ENCODE assay signal across 1 cellular context in the genomic region with DNA sequence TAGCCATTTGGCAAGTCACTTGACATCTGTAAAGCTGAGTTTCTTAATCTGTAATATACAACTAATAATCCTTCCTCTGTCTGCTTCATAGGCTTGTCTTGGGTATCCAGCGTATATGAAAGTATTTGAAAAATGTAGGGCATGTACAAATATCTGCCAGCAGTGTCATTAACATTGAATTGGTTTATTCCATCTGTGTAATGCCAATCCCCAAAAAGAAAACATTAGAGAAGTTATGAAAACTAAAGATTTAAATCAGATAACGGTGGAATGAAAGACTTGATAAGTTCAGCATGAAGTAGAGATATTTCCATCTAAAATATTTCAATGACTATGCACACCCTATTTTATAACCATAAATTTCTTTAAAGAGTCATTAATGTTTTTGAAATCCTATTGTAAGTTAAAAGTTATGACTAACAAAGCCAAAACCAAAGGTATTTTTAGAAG.
TF ChIP-seq lines count a peak whose summit lies in the region.

No MANE protein-coding gene starts in this region.

TF ChIP-seq in IMR-90, 13 proteins besides CTCF, POLR2A, EP300 and RAD21:
- TF ChIP-seq CEBPB (IDR thresholded peaks at IDR 0.05; ENCODE audit: low read depth, low read length), result no peak
